21 cellular contexts compared by ENCODE assay signal in the genomic region with DNA sequence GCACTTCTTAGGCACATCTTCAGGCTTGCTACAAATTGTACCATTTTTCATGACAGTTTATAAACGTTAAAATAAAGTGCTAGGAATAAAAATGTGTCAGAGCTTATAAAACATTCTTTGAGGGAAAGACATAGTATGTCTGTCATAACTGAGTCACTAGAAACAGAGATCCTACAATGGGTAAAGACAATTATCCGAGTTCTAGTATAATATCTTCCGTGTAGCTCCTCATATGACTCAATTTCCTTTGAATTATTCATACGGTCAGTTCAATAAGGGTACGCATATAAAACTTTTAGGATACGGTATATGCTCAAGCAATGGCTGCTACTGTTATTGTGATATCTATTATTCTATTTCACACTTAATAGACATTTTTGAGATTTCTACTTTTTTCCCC.
"Had no signal": no experiment of that assay in that cellular context is flagged by ENCODE, and none has a peak within 500 bp of the region (broad histone marks: within the 10 kb centered on the region; RNA-seq: fewer than 3 reads in every experiment).

No MANE protein-coding gene starts in this region.

- H3K4me3 ChIP-seq: body of pancreas had no signal

- H3K27ac ChIP-seq: body of pancreas had no signal

- H3K9me3 ChIP-seq: body of pancreas had no signal

- H3K27me3 ChIP-seq: body of pancreas had no signal

- H3K4me1 ChIP-seq: body of pancreas had no signal

- DNase-seq: activated CD4-positive, alpha-beta T cell treated with anti-CD3 and anti-CD28 coated beads for 4 hours; activated CD8-positive, alpha-beta memory T cell treated with anti-CD3 and anti-CD28 coated beads, Interleukin-2, amount 50 U/mL, for 48 hours; activated CD8-positive, alpha-beta T cell treated with anti-CD3 and anti-CD28 coated beads, Interleukin-2, amount 10 ng/mL, durations not matched to agents 7 days and 5 days; activated naive CD4-positive, alpha-beta T cell treated with anti-CD3 and anti-CD28 coated beads, Interleukin-2, amount 50 U/mL, for 16 hours; activated naive CD8-positive, alpha-beta T cell treated with anti-CD3 and anti-CD28 coated beads, Interleukin-2, amount 10 ng/mL, durations not matched to agents 7 days and 5 days; activated T-cell treated with anti-CD3 and anti-CD28 coated beads, Interleukin-2, amount 50 U/mL, for 1 hour; aorta; body of pancreas; MM.1S; NCI-H1105; NCI-H1436; NCI-H1694 treated with DMSO at 0.1 percent for 48 hours; NCI-H2029 treated with DMSO at 0.1 percent for 48 hours; NCI-H510A treated with DMSO at 0.1 percent for 48 hours; NCI-H69; NK-92 treated with Interleukin-12 subunit alpha and Interleukin-12 subunit beta, amount 100 ng/mL, for 24 hours; SIG-M5; T-helper 2 cell had no signal

- FAIRE-seq: bronchial epithelial cell, RCC 7860 had no signal

- ATAC-seq: activated CD4-positive, CD25-positive, alpha-beta regulatory T cell treated with anti-CD3 and anti-CD28 coated beads, Interleukin-2, amount 50 U/mL, for 24 hours; activated CD8-positive, alpha-beta T cell treated with anti-CD3 and anti-CD28 coated beads, Interleukin-2, amount 10 ng/mL, durations not matched to agents 7 days and 5 days; body of pancreas had no signal
